21 cellular contexts compared by ENCODE assay signal in genomic region chr6:154226461-154226860, GRCh38.
"Had no signal": no experiment of that assay in that cellular context is flagged by ENCODE, and none has a peak within 500 bp of the region (broad histone marks: within the 10 kb centered on the region; RNA-seq: fewer than 3 reads in every experiment).

No MANE protein-coding gene starts in this region.

- H3K36me3 Mint-ChIP-seq: mesothelial cell of epicardium had no signal

- H3K36me3 ChIP-seq: brain microvascular endothelial cell, colonic mucosa, gastrocnemius medialis, heart left ventricle, tibial artery had no signal

- DNase-seq: activated CD4-positive, alpha-beta T cell treated with anti-CD3 and anti-CD28 coated beads, Interleukin-2, amount 10 ng/mL, durations not matched to agents 7 days and 5 days; activated effector memory CD4-positive, alpha-beta T cell treated with Interleukin-2 at 50 U/mL for 16 hours; activated naive CD8-positive, alpha-beta T cell treated with anti-CD3 and anti-CD28 coated beads, Interleukin-2, amount 10 ng/mL, durations not matched to agents 7 days and 5 days; activated T-cell treated with anti-CD3 and anti-CD28 coated beads for 4 hours; aorta; brain microvascular endothelial cell; central memory CD4-positive, alpha-beta T cell; colonic mucosa; gastrocnemius medialis; heart left ventricle; left lung; SK-N-SH; stimulated activated CD4-positive, alpha-beta T cell treated with anti-CD3 and anti-CD28 coated beads, Interleukin-2, amount 100 ng/mL, for 24 hours; stimulated activated naive CD8-positive, alpha-beta T cell treated with anti-CD3 and anti-CD28 coated beads, Interleukin-15, Interleukin-2, amounts not matched to agents 100 U/mL and 50 U/mL, for 24 hours; substantia nigra; T-helper 9 cell; tibial artery had no signal

- H3K4me1 ChIP-seq: colonic mucosa, gastrocnemius medialis, left lung, tibial artery had no signal

- H3K9ac ChIP-seq: SK-N-SH had no signal

- H3K9me3 Mint-ChIP-seq: activated naive CD8-positive, alpha-beta T cell treated with anti-CD3 and anti-CD28 coated beads, Interleukin-2, amount 10 ng/mL, durations not matched to agents 7 days and 5 days; mesothelial cell of epicardium had no signal

- H3K4me3 Mint-ChIP-seq: activated CD4-positive, alpha-beta T cell treated with anti-CD3 and anti-CD28 coated beads, Interleukin-2, amount 10 ng/mL, durations not matched to agents 7 days and 5 days; activated naive CD8-positive, alpha-beta T cell treated with anti-CD3 and anti-CD28 coated beads, Interleukin-2, amount 10 ng/mL, durations not matched to agents 7 days and 5 days; mesothelial cell of epicardium; neural crest cell had no signal

- H3K9me3 ChIP-seq: colonic mucosa, gastrocnemius medialis, heart left ventricle, left lung, SK-N-SH, tibial artery had no signal

- H3K27me3 ChIP-seq: brain microvascular endothelial cell, colonic mucosa, gastrocnemius medialis, heart left ventricle, left lung, tibial artery had no signal

- FAIRE-seq: endometrium had no signal

- H3K9me2 ChIP-seq: SK-N-SH had no signal

- H3K4me1 Mint-ChIP-seq: mesothelial cell of epicardium had no signal

- H3K27me3 Mint-ChIP-seq: activated CD4-positive, alpha-beta T cell treated with anti-CD3 and anti-CD28 coated beads, Interleukin-2, amount 10 ng/mL, durations not matched to agents 7 days and 5 days; activated naive CD8-positive, alpha-beta T cell treated with anti-CD3 and anti-CD28 coated beads, Interleukin-2, amount 10 ng/mL, durations not matched to agents 7 days and 5 days; progenitor cell of endocrine pancreas had no signal

- H3K27ac Mint-ChIP-seq: activated CD4-positive, alpha-beta T cell treated with anti-CD3 and anti-CD28 coated beads, Interleukin-2, amount 10 ng/mL, durations not matched to agents 7 days and 5 days; activated naive CD8-positive, alpha-beta T cell treated with anti-CD3 and anti-CD28 coated beads, Interleukin-2, amount 10 ng/mL, durations not matched to agents 7 days and 5 days; mesothelial cell of epicardium; progenitor cell of endocrine pancreas had no signal

- H3K4me2 ChIP-seq: SK-N-SH had no signal

- H3K4me3 ChIP-seq: colonic mucosa, gastrocnemius medialis, heart left ventricle, left lung, tibial artery had no signal

- ATAC-seq: gastrocnemius medialis; heart left ventricle; left lung; stimulated activated naive CD8-positive, alpha-beta T cell treated with anti-CD3 and anti-CD28 coated beads, Interleukin-15, Interleukin-2, amounts not matched to agents 100 U/mL and 50 U/mL, for 24 hours had no signal

- H3K27ac ChIP-seq: brain microvascular endothelial cell, colonic mucosa, gastrocnemius medialis, heart left ventricle, left lung, tibial artery had no signal
